Comparison of ENCODE assay signal across 8 cellular contexts in the genomic region with DNA sequence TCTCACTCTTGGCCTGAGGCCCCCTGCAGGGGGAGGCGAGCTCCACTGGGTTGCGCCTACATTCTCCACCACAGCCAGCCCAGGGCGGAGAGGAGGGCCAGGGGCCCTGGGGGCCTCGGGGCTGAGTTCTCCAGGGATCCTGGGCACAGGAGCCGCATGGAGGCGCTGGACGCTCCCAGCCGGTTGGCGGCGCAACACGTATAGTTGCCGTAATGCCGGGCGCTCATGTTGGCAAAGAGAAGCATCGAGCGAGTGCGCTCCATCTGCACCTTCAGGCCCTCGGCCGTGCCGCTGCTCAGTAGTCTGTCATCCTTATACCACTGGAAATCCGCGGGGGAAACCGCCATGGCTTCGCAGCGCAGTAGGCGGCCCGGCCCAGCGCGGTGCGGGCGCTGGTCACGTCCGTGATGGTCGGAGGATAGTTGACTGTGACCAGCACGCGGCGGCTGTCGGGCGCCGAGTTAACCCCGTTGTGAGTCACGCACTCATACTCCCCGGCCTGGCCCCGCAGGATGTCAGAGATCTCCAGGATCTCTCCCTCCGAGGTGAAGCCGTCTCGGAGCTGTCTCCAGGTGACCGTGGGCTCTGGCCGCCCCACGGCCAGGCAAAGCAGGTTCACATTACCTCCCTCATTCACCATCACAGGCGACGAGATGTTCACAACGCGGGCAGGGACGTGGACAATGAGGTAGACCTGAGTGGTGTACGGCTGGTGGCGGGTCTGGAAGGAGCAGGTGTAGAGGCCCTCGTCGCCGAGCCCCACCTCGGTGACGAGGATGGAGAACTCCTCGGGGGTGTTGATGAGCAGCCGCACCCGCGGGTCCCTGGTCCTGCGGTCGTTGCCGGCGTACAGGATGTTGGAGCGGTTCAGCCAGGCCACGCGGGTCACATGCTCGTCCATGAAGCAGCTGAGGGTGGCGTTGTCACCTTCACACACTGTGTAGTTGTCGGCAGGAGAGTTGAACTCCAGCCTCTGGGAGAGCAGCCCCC. TPM values are rescaled to one million over a fixed set of nuclear protein-coding genes. Genes with fewer than 3 reads are reported as not detected.
DNase-seq lines count a peak whose midpoint lies in the region; ATAC-seq and TF ChIP-seq lines count a peak whose summit lies in the region.
"Not testable (repeated sequence)": the region's sequence is repeated elsewhere in the genome, so short reads cannot be mapped to it uniquely, and the experiment has no call there.

No MANE protein-coding gene starts in this region.

- POLR2A ChIA-PET in T-cell (lab: Charles Lee) = interaction anchor here in 1 of 2 donors (0.6 kb wide), 1 partner anchor 17 kb away, joined by 7 read pairs; no protein-coding TSS in a partner anchor

- ATAC-seq in HG03432 (IDR thresholded peaks at IDR 0.05; ENCODE audit: unreplicated experiment) (peak; percentile 57), T-cell (replicated peaks in 1 of 4) (peak; percentile 66 to 75 (median 70)), omental fat pad (ENCODE audit: low FRiP score) (peak; percentile 87)

- H3K27ac Mint-ChIP-seq in T-cell = peak overlapping the region; percentile 65 to 85
- peak overlapping the region; percentile 52 for H3K27ac Mint-ChIP-seq in activated T-helper 1 cell treated with anti-CD3 and anti-CD28 coated beads, Interleukin-12 subunit alpha, Interleukin-12 subunit beta, Interleukin-2, Interleukin-4 antibody, amounts not matched to agents 30 ng/mL and 10 ng/mL and 1 ng/mL, durations not matched to agents 14 hours and 24 hours and 36 hours
- H3K27ac Mint-ChIP-seq in dendritic cell treated with granulocyte-macrophage colony-stimulating factor and Interleukin-4, amounts not matched to agents 40 ng/mL and 50 ng/mL, for 4 days = peak overlapping the region; percentile 12

- not testable (repeated sequence) for H3K9me3 Mint-ChIP-seq in T-cell; activated T-helper 1 cell treated with anti-CD3 and anti-CD28 coated beads, Interleukin-12 subunit alpha, Interleukin-12 subunit beta, Interleukin-2, Interleukin-4 antibody, amounts not matched to agents 30 ng/mL and 10 ng/mL and 1 ng/mL, durations not matched to agents 14 hours and 24 hours and 36 hours
- H3K9me3 Mint-ChIP-seq in dendritic cell treated with granulocyte-macrophage colony-stimulating factor and Interleukin-4, amounts not matched to agents 40 ng/mL and 50 ng/mL, for 4 days = peaks cover 35% of the 10 kb centered on the region

- TF ChIP-seq CTCF in AG09319 (IDR thresholded peaks at IDR 0.05; ENCODE audit: low read depth, low read length) = peak; percentile 22
- not testable (repeated sequence) for TF ChIP-seq CTCF in omental fat pad (IDR thresholded peaks at IDR 0.05)

- not testable (repeated sequence) for DNase-seq in AG09319 (ENCODE audit: extremely low read depth, low read depth); omental fat pad (ENCODE audit: low spot score)
- DNase-seq in T-cell (peak in 33 of 34 experiments; percentile 9 to 55 (median 37)), hepatic stellate cell (ENCODE audit: low spot score) (peak; percentile 31)
- DNase-seq in activated T-helper 1 cell treated with anti-CD3 and anti-CD28 coated beads, Interleukin-12 subunit alpha, Interleukin-12 subunit beta, Interleukin-2, Interleukin-4 antibody, amounts not matched to agents 30 ng/mL and 10 ng/mL and 1 ng/mL, durations not matched to agents 14 hours and 24 hours and 36 hours (ENCODE audit: low spot score) = peak; percentile 3
- DNase-seq in stimulated activated CD8-positive, alpha-beta memory T cell treated with anti-CD3 and anti-CD28 coated beads, Interleukin-12 subunit alpha, Interleukin-12 subunit beta, amount 100 ng/mL, for 4 hours (ENCODE audit: low read depth) = peak; percentile 19

- H3K4me3 Mint-ChIP-seq in T-cell = peak overlapping the region; percentile 88 to 97 (median 89)
- H3K4me3 Mint-ChIP-seq in activated T-helper 1 cell treated with anti-CD3 and anti-CD28 coated beads, Interleukin-12 subunit alpha, Interleukin-12 subunit beta, Interleukin-2, Interleukin-4 antibody, amounts not matched to agents 30 ng/mL and 10 ng/mL and 1 ng/mL, durations not matched to agents 14 hours and 24 hours and 36 hours = peak overlapping the region; percentile 81
- peak overlapping the region; percentile 59 for H3K4me3 Mint-ChIP-seq in dendritic cell treated with granulocyte-macrophage colony-stimulating factor and Interleukin-4, amounts not matched to agents 40 ng/mL and 50 ng/mL, for 4 days

- peaks cover 11 to 17% (median 12%) of the 10 kb centered on the region in 3 donors for H3K4me1 Mint-ChIP-seq in T-cell
- not testable (repeated sequence) for H3K4me1 Mint-ChIP-seq in activated T-helper 1 cell treated with anti-CD3 and anti-CD28 coated beads, Interleukin-12 subunit alpha, Interleukin-12 subunit beta, Interleukin-2, Interleukin-4 antibody, amounts not matched to agents 30 ng/mL and 10 ng/mL and 1 ng/mL, durations not matched to agents 14 hours and 24 hours and 36 hours (ENCODE audit: low read depth)
- H3K4me1 Mint-ChIP-seq in dendritic cell treated with granulocyte-macrophage colony-stimulating factor and Interleukin-4, amounts not matched to agents 40 ng/mL and 50 ng/mL, for 4 days (ENCODE audit: low read depth) = peaks cover 13% of the 10 kb centered on the region

- not testable (repeated sequence) for H3K36me3 Mint-ChIP-seq in T-cell; activated T-helper 1 cell treated with anti-CD3 and anti-CD28 coated beads, Interleukin-12 subunit alpha, Interleukin-12 subunit beta, Interleukin-2, Interleukin-4 antibody, amounts not matched to agents 30 ng/mL and 10 ng/mL and 1 ng/mL, durations not matched to agents 14 hours and 24 hours and 36 hours (ENCODE audit: low read depth); dendritic cell treated with granulocyte-macrophage colony-stimulating factor and Interleukin-4, amounts not matched to agents 40 ng/mL and 50 ng/mL, for 4 days (ENCODE audit: low read depth)

- peaks cover 5 to 18% of the 10 kb centered on the region in 2 donors for H3K27me3 Mint-ChIP-seq in T-cell
- H3K27me3 Mint-ChIP-seq in activated T-helper 1 cell treated with anti-CD3 and anti-CD28 coated beads, Interleukin-12 subunit alpha, Interleukin-12 subunit beta, Interleukin-2, Interleukin-4 antibody, amounts not matched to agents 30 ng/mL and 10 ng/mL and 1 ng/mL, durations not matched to agents 14 hours and 24 hours and 36 hours (ENCODE audit: insufficient read depth) = not testable (repeated sequence)
- H3K27me3 Mint-ChIP-seq in dendritic cell treated with granulocyte-macrophage colony-stimulating factor and Interleukin-4, amounts not matched to agents 40 ng/mL and 50 ng/mL, for 4 days = peaks cover 43% of the 10 kb centered on the region

- intact Hi-C loops in activated T-helper 1 cell treated with anti-CD3 and anti-CD28 coated beads, Interleukin-12 subunit alpha, Interleukin-12 subunit beta, Interleukin-2, Interleukin-4 antibody, amounts not matched to agents 30 ng/mL and 10 ng/mL and 1 ng/mL, durations not matched to agents 14 hours and 24 hours and 36 hours (cut with micrococcal nuclease) = loop anchor here (10.0 kb wide), 1 partner anchor 435 kb away; the partner anchor contains the start of gene ERV3-1
- intact Hi-C loops in dendritic cell treated with granulocyte-macrophage colony-stimulating factor and Interleukin-4, amounts not matched to agents 40 ng/mL and 50 ng/mL, for 4 days (cut with micrococcal nuclease) = not testable (repeated sequence)

- CTCF ChIA-PET in T-cell (lab: Charles Lee) = interaction anchor here in 1 of 2 donors (0.6 kb wide), 1 partner anchor 17 kb away, joined by 5 read pairs; no protein-coding TSS in a partner anchor

RNA-seq across cellular contexts. Expression of gene ZNF680, which starts 6.8 kb away (rescaled TPM):
- total RNA-seq in T-cell (10 to 100 TPM in 4 of 5 donors, 1 to 10 TPM in 1; 9.7 to 16.0 (median 15.0) TPM), omental fat pad (10 to 100 TPM in 3 of 4 donors, 1 to 10 TPM in 1; 4.7 to 33.6 (median 15.1) TPM)
- total RNA-seq in activated T-helper 1 cell treated with anti-CD3 and anti-CD28 coated beads, Interleukin-12 subunit alpha, Interleukin-12 subunit beta, Interleukin-2, Interleukin-4 antibody, amounts not matched to agents 30 ng/mL and 10 ng/mL and 1 ng/mL, durations not matched to agents 14 hours and 24 hours and 36 hours = 8.5 and 12.2 TPM in 2 replicates

Comparison
In these comparisons a context has a peak if more than half of its experiments do, and no peak if none do; other contexts are left out.
1. H3K27ac Mint-ChIP-seq: peak in every context shown above with its lines; median percentile 75 in T-cell; 52 in activated T-helper 1 cell treated with anti-CD3 and anti-CD28 coated beads, Interleukin-12 subunit alpha, Interleukin-12 subunit beta, Interleukin-2, Interleukin-4 antibody, amounts not matched to agents 30 ng/mL and 10 ng/mL and 1 ng/mL, durations not matched to agents 14 hours and 24 hours and 36 hours; 12 in dendritic cell treated with granulocyte-macrophage colony-stimulating factor and Interleukin-4, amounts not matched to agents 40 ng/mL and 50 ng/mL, for 4 days.